Comparison of ENCODE assay signal across 19 cellular contexts in genomic region chr12:57927086-57927485, GRCh38. TPM values are rescaled to one million over a fixed set of nuclear protein-coding genes. Genes with fewer than 3 reads are reported as not detected.
DNase-seq lines count a peak whose midpoint lies in the region; ATAC-seq, FAIRE-seq and TF ChIP-seq lines count a peak whose summit lies in the region.
"Had no signal": no experiment of that assay in that cellular context is flagged by ENCODE, and none has a peak within 500 bp of the region (broad histone marks: within the 10 kb centered on the region; RNA-seq: fewer than 3 reads in every experiment).

No MANE protein-coding gene starts in this region.

- TF ChIP-seq EP300 in esophagus muscularis mucosa (IDR thresholded peaks at IDR 0.05) = no peak

- H3K27me3 ChIP-seq in esophagus muscularis mucosa (no peaks in the 10 kb centered on the region), BE2C (no peaks in the 10 kb centered on the region)
- H3K27me3 ChIP-seq: BLaER1 treated with 17β-estradiol and CSF1 and Interleukin-3, amounts not matched to agents 10 nM and 100 nM had no signal

- ATAC-seq in HG03196 (IDR thresholded peaks at IDR 0.05; ENCODE audit: unreplicated experiment) = no peak
- ATAC-seq: CD8-positive, alpha-beta T cell; GM23338 had no signal

- no peak overlapping the region for H3K27ac ChIP-seq in esophagus muscularis mucosa (replicated peaks in 1 of 4)
- H3K27ac ChIP-seq: BLaER1 treated with 17β-estradiol and CSF1 and Interleukin-3, amounts not matched to agents 10 nM and 100 nM had no signal

- H3K36me3 ChIP-seq in esophagus muscularis mucosa (peaks cover 0 to 4% (median 0%) of the 10 kb centered on the region in 4 donors), BE2C (no peaks in the 10 kb centered on the region)

- H3K9me3 ChIP-seq in esophagus muscularis mucosa (no peaks in the 10 kb centered on the region), BE2C (no peaks in the 10 kb centered on the region)
- H3K9me3 ChIP-seq: BLaER1 treated with 17β-estradiol and CSF1 and Interleukin-3, amounts not matched to agents 10 nM and 100 nM had no signal

- FAIRE-seq in GM19239 (lab: Jason Lieb, UNC) = no peak
- FAIRE-seq: G401.6, GM18507, H54, HTR-8/SVneo had no signal

- WGBS in esophagus muscularis mucosa = 50% methylated on average over 3 of the region's 3 CpGs

- intact Hi-C loops in esophagus muscularis mucosa (cut with DNase I) = no loop called here

- TF ChIP-seq POLR2A in esophagus muscularis mucosa (IDR thresholded peaks at IDR 0.05; ENCODE audit: low read depth) = no peak

- no peak for TF ChIP-seq CTCF in esophagus muscularis mucosa (IDR thresholded peaks at IDR 0.05)
- TF ChIP-seq CTCF in BE2C (IDR thresholded peaks at IDR 0.05; ENCODE audit: low read depth, low read length) = no peak

- H3K4me1 ChIP-seq in esophagus muscularis mucosa (no peaks in the 10 kb centered on the region), BE2C (no peaks in the 10 kb centered on the region)

- peak; percentile 3 for DNase-seq in NCI-H748 (lab: John Stamatoyannopoulos, UW; ENCODE audit: unreplicated experiment)
- DNase-seq in NCI-H748 treated with DMSO at 0.1 percent for 48 hours (lab: John Stamatoyannopoulos, UW) = no peak
- peak; percentile 22 for DNase-seq in NCI-H774 (lab: John Stamatoyannopoulos, UW)
- peak; percentile 1 for DNase-seq in esophagus muscularis mucosa (ENCODE audit: extremely low spot score)
- no peak for DNase-seq in BE2C
- no peak for DNase-seq in GM19239 (ENCODE audit: insufficient read length, low spot score)
- DNase-seq: 8988T; Calu3; CD8-positive, alpha-beta T cell; HCEC 1CT; HFFc6; IMR-90 had no signal

- H3K4me3 ChIP-seq in esophagus muscularis mucosa = no peak overlapping the region
- H3K4me3 ChIP-seq in BE2C (ENCODE audit: low read depth, low read length) = no peak overlapping the region
- H3K4me3 ChIP-seq: BLaER1 treated with 17β-estradiol and CSF1 and Interleukin-3, amounts not matched to agents 10 nM and 100 nM; GM23338 had no signal

RNA-seq across cellular contexts. Expression of gene ATP23, which starts 14.3 kb away (rescaled TPM):
- 10 to 100 TPM; 10.3 to 17.9 (median 14.8) TPM for total RNA-seq in esophagus muscularis mucosa
- 3.5 TPM for polyA plus RNA-seq in BE2C (2012; ENCODE audit: insufficient read depth, insufficient read length, low read depth)

Comparison
In these comparisons a context has a peak if more than half of its experiments do, and no peak if none do; other contexts are left out.
1. DNase-seq: peak in NCI-H748 (single experiment), NCI-H774 (single experiment) and esophagus muscularis mucosa (single experiment); none in NCI-H748 treated with DMSO at 0.1 percent for 48 hours (single experiment), BE2C (single experiment) and GM19239 (single experiment).